In genomic region chr18:12287684-12288405, GRCh38 we compare ENCODE assay signal across 10 cellular contexts. TPM values are rescaled to one million over a fixed set of nuclear protein-coding genes. Genes with fewer than 3 reads are reported as not detected.
DNase-seq lines count a peak whose midpoint lies in the region; ATAC-seq and TF ChIP-seq lines count a peak whose summit lies in the region.
"Had no signal": no experiment of that assay in that cellular context is flagged by ENCODE, and none has a peak within 500 bp of the region (broad histone marks: within the 10 kb centered on the region; RNA-seq: fewer than 3 reads in every experiment).

No MANE protein-coding gene starts in this region.

- no peak for ATAC-seq in HG03196 (IDR thresholded peaks at IDR 0.05; ENCODE audit: unreplicated experiment)

- DNase-seq in NCI-H82 (lab: John Stamatoyannopoulos, UW): peak; percentile 35
- no peak for DNase-seq in NCI-H82 treated with DMSO at 0.1 percent for 48 hours (lab: John Stamatoyannopoulos, UW; ENCODE audit: unreplicated experiment)
- peak; percentile 63 for DNase-seq in colonic mucosa
- peak; percentile 75 for DNase-seq in left kidney (ENCODE audit: low read depth, low spot score)
- DNase-seq in OCI-M2 (lab: John Stamatoyannopoulos, UW; ENCODE audit: unreplicated experiment): no peak
- DNase-seq in Kasumi-1 (lab: John Stamatoyannopoulos, UW): no peak
- DNase-seq: CD4-positive, CD25-positive, alpha-beta regulatory T cell had no signal

- H3K27me3 ChIP-seq in colonic mucosa (peaks cover 19% of the 10 kb centered on the region), subcutaneous abdominal adipose tissue (ENCODE audit: control insufficient read depth in 5 of 5, insufficient read depth in 4 of 5, low read length in 5 of 5) (peaks cover 0 to 8% (median 4%) of the 10 kb centered on the region in 5 donors)

- H3K27ac ChIP-seq in colonic mucosa (peak overlapping the region; percentile 59), subcutaneous abdominal adipose tissue (ENCODE audit: low read depth, low read length) (peak overlapping the region; percentile 75)
- H3K27ac ChIP-seq: VCaP had no signal

- intact Hi-C loops in colonic mucosa (cut with DNase I): no loop called here

- H3K4me1 ChIP-seq in colonic mucosa (peaks cover 4% of the 10 kb centered on the region), subcutaneous abdominal adipose tissue (ENCODE audit: control insufficient read depth in 5 of 5, insufficient read depth in 5 of 5, low read length in 5 of 5) (peaks cover 7 to 27% (median 22%) of the 10 kb centered on the region in 5 donors)

- no peak for TF ChIP-seq CTCF in colonic mucosa (IDR thresholded peaks at IDR 0.05)

- H3K9ac ChIP-seq in colonic mucosa (ENCODE audit: low read depth in 2 of 2, low read length in 2 of 2): peak overlapping the region in 1 of 2 donors; percentile 63
- peak overlapping the region; percentile 8 to 62 (median 46) for H3K9ac ChIP-seq in subcutaneous abdominal adipose tissue (ENCODE audit: low read length in 5 of 5)

- H3K36me3 ChIP-seq in colonic mucosa (no peaks in the 10 kb centered on the region), subcutaneous abdominal adipose tissue (ENCODE audit: control insufficient read depth in 5 of 5, insufficient read depth in 5 of 5, low read length in 5 of 5) (no peaks in the 10 kb centered on the region)

- peak overlapping the region; percentile 24 for H3K4me3 ChIP-seq in colonic mucosa
- H3K4me3 ChIP-seq in subcutaneous abdominal adipose tissue (ENCODE audit: low read depth in 1 of 5, low read length in 5 of 5): peak overlapping the region; percentile 50 to 68 (median 66)

- no peaks in the 10 kb centered on the region for H3K9me3 ChIP-seq in colonic mucosa
- H3K9me3 ChIP-seq in subcutaneous abdominal adipose tissue (ENCODE audit: control insufficient read depth in 5 of 5, low read length in 5 of 5): no peaks in the 10 kb centered on the region

RNA-seq across cellular contexts. Expression of gene TUBB6, which starts 20.2 kb away (rescaled TPM):
- 10 to 100 TPM in 1 of 2 donors, 1 to 10 TPM in 1; 7.8 to 41.6 TPM for total RNA-seq in colonic mucosa

RNA-seq across cellular contexts. Expression of gene CIDEA, which starts 33.7 kb away (rescaled TPM):
- total RNA-seq in colonic mucosa: not detected
- total RNA-seq: CD4-positive, CD25-positive, alpha-beta regulatory T cell had no signal

Comparison
In these comparisons a context has a peak if more than half of its experiments do, and no peak if none do; other contexts are left out.
1. DNase-seq: peak in NCI-H82 (single experiment), colonic mucosa (single experiment) and left kidney (single experiment); none in NCI-H82 treated with DMSO at 0.1 percent for 48 hours (single experiment), OCI-M2 (single experiment) and Kasumi-1 (0 of 2).